18 cellular contexts compared by ENCODE assay signal in genomic region chr17:82604532-82604931, GRCh38. TPM values are rescaled to one million over a fixed set of nuclear protein-coding genes. Genes with fewer than 3 reads are reported as not detected.
DNase-seq lines count a peak whose midpoint lies in the region; ATAC-seq and TF ChIP-seq lines count a peak whose summit lies in the region.
"Had no signal": no experiment of that assay in that cellular context is flagged by ENCODE, and none has a peak within 500 bp of the region (broad histone marks: within the 10 kb centered on the region; RNA-seq: fewer than 3 reads in every experiment).

No MANE protein-coding gene starts in this region.

- H3K27ac Mint-ChIP-seq in activated CD4-positive, alpha-beta T cell treated with anti-CD3 and anti-CD28 coated beads, Interleukin-2, amount 10 ng/mL, durations not matched to agents 7 days and 5 days = peak overlapping the region; percentile 56
- H3K27ac Mint-ChIP-seq in stimulated activated naive B cell treated with anti-CD40 and anti-IgM and Interleukin-4, amounts not matched to agents 10 μg/mL and 1 μg/mL and 100 μg/mL, for 72 hours = peak overlapping the region; percentile 73

- H3K9me3 ChIP-seq in Peyer's patch (no peaks in the 10 kb centered on the region), left lung (no peaks in the 10 kb centered on the region)
- H3K9me3 ChIP-seq: esophagus muscularis mucosa had no signal

- no peaks in the 10 kb centered on the region for H3K27me3 ChIP-seq in Peyer's patch
- H3K27me3 ChIP-seq in left lung = no peaks in the 10 kb centered on the region
- H3K27me3 ChIP-seq: brain microvascular endothelial cell, esophagus muscularis mucosa had no signal

- CTCF ChIA-PET in activated CD4-positive, alpha-beta T cell treated with anti-CD3 and anti-CD28 coated beads, Interleukin-2, amount 10 ng/mL, durations not matched to agents 7 days and 5 days (lab: Charles Lee) = interaction anchor here (1.9 kb wide), 1 partner anchor 12 kb away, joined by 6 read pairs; no protein-coding TSS in a partner anchor

- ATAC-seq in left lung (no peak), HG02571 (IDR thresholded peaks at IDR 0.05; ENCODE audit: unreplicated experiment) (no peak), GM19324 (IDR thresholded peaks at IDR 0.05; ENCODE audit: low FRiP score, unreplicated experiment) (no peak)
- no peak for ATAC-seq in stimulated activated naive B cell treated with anti-CD40 and anti-IgM and Interleukin-4, amounts not matched to agents 10 μg/mL and 1 μg/mL and 100 μg/mL, for 72 hours (replicated peaks)

- H3K4me3 ChIP-seq in Peyer's patch (no peak overlapping the region), left lung (no peak overlapping the region)
- H3K4me3 ChIP-seq: esophagus muscularis mucosa, lung had no signal

- H3K27me3 Mint-ChIP-seq in activated CD4-positive, alpha-beta T cell treated with anti-CD3 and anti-CD28 coated beads, Interleukin-2, amount 10 ng/mL, durations not matched to agents 7 days and 5 days = no peaks in the 10 kb centered on the region
- H3K27me3 Mint-ChIP-seq in stimulated activated naive B cell treated with anti-CD40 and anti-IgM and Interleukin-4, amounts not matched to agents 10 μg/mL and 1 μg/mL and 100 μg/mL, for 72 hours = no peaks in the 10 kb centered on the region
- H3K27me3 Mint-ChIP-seq: activated naive CD8-positive, alpha-beta T cell; naive B cell had no signal

- peaks cover 38% of the 10 kb centered on the region for H3K36me3 Mint-ChIP-seq in activated CD4-positive, alpha-beta T cell treated with anti-CD3 and anti-CD28 coated beads, Interleukin-2, amount 10 ng/mL, durations not matched to agents 7 days and 5 days (ENCODE audit: low read depth)
- H3K36me3 Mint-ChIP-seq in stimulated activated naive B cell treated with anti-CD40 and anti-IgM and Interleukin-4, amounts not matched to agents 10 μg/mL and 1 μg/mL and 100 μg/mL, for 72 hours = peaks cover 51 to 83% of the 10 kb centered on the region in 2 donors

- H3K4me1 Mint-ChIP-seq in activated CD4-positive, alpha-beta T cell treated with anti-CD3 and anti-CD28 coated beads, Interleukin-2, amount 10 ng/mL, durations not matched to agents 7 days and 5 days = peaks cover 15% of the 10 kb centered on the region
- H3K4me1 Mint-ChIP-seq in stimulated activated naive B cell treated with anti-CD40 and anti-IgM and Interleukin-4, amounts not matched to agents 10 μg/mL and 1 μg/mL and 100 μg/mL, for 72 hours = peaks cover 21 to 23% of the 10 kb centered on the region in 2 donors

- no peak for DNase-seq in activated CD4-positive, alpha-beta T cell treated with anti-CD3 and anti-CD28 coated beads, Interleukin-2, amount 10 ng/mL, durations not matched to agents 7 days and 5 days
- DNase-seq in activated CD4-positive, alpha-beta T cell treated with anti-CD3 and anti-CD28 coated beads, Interleukin-2, amount 50 U/mL, for 4 hours = no peak
- DNase-seq in Peyer's patch (no peak), left lung (peak in 1 of 2 donors; percentile 36), NCI-H524 treated with DMSO at 0.1 percent for 48 hours (lab: John Stamatoyannopoulos, UW) (no peak)
- DNase-seq in stimulated activated naive B cell treated with anti-CD40 and anti-IgM and Interleukin-4, amounts not matched to agents 10 μg/mL and 1 μg/mL and 100 μg/mL, for 72 hours = no peak
- DNase-seq: activated CD4-positive, CD25-positive, alpha-beta regulatory T cell; naive B cell; NCI-H69; SHP77; stimulated activated CD4-positive, alpha-beta T cell treated with anti-CD3 and anti-CD28 coated beads, Interleukin-4, amount 100 ng/mL, for 1 hour had no signal

- H3K36me3 ChIP-seq in Peyer's patch (peaks cover 0 to 59% (median 0%) of the 10 kb centered on the region in 3 donors), left lung (peaks cover 0 to 70% of the 10 kb centered on the region in 2 donors)

- H3K9me3 Mint-ChIP-seq in activated CD4-positive, alpha-beta T cell treated with anti-CD3 and anti-CD28 coated beads, Interleukin-2, amount 10 ng/mL, durations not matched to agents 7 days and 5 days = no peaks in the 10 kb centered on the region
- H3K9me3 Mint-ChIP-seq in stimulated activated naive B cell treated with anti-CD40 and anti-IgM and Interleukin-4, amounts not matched to agents 10 μg/mL and 1 μg/mL and 100 μg/mL, for 72 hours = no peaks in the 10 kb centered on the region
- H3K9me3 Mint-ChIP-seq: naive B cell had no signal

- H3K27ac ChIP-seq in Peyer's patch (peak overlapping the region in 3 of 4 donors; percentile 15 to 59 (median 35)), left lung (peak overlapping the region; percentile 33 to 81)
- H3K27ac ChIP-seq: C4-2B had no signal

- H3K4me3 Mint-ChIP-seq in activated CD4-positive, alpha-beta T cell treated with anti-CD3 and anti-CD28 coated beads, Interleukin-2, amount 10 ng/mL, durations not matched to agents 7 days and 5 days = no peak overlapping the region
- no peak overlapping the region for H3K4me3 Mint-ChIP-seq in stimulated activated naive B cell treated with anti-CD40 and anti-IgM and Interleukin-4, amounts not matched to agents 10 μg/mL and 1 μg/mL and 100 μg/mL, for 72 hours
- H3K4me3 Mint-ChIP-seq: naive B cell had no signal

- intact Hi-C loops in left lung (cut with DNase I) = no loop called here

- POLR2A ChIA-PET in activated CD4-positive, alpha-beta T cell treated with anti-CD3 and anti-CD28 coated beads, Interleukin-2, amount 10 ng/mL, durations not matched to agents 7 days and 5 days (lab: Charles Lee) = no interaction called here

- peaks cover 0 to 6% (median 2%) of the 10 kb centered on the region in 4 donors for H3K4me1 ChIP-seq in Peyer's patch
- H3K4me1 ChIP-seq in left lung = peaks cover 12 to 31% of the 10 kb centered on the region in 2 donors

- TF ChIP-seq CTCF in Peyer's patch (IDR thresholded peaks at IDR 0.05) (no peak), left lung (IDR thresholded peaks at IDR 0.05) (no peak)

- no peak for TF ChIP-seq POLR2A in Peyer's patch (IDR thresholded peaks at IDR 0.05)

RNA-seq across cellular contexts. Expression of gene WDR45B, which starts 43.7 kb away (rescaled TPM):
- 10 to 100 TPM; 33.5 to 36.4 TPM for total RNA-seq in activated CD4-positive, alpha-beta T cell treated with anti-CD3 and anti-CD28 coated beads, Interleukin-2, amount 10 ng/mL, durations not matched to agents 7 days and 5 days
- total RNA-seq in Peyer's patch (10 to 100 TPM; 68.8 to 90.0 (median 77.2) TPM), left lung (10 to 100 TPM; 46.8 to 64.6 TPM)
